In genomic region chr21:42793774-42794173, GRCh38 we compare ENCODE assay signal across 16 cellular contexts.
DNase-seq lines count a peak whose midpoint lies in the region; ATAC-seq and TF ChIP-seq lines count a peak whose summit lies in the region.
"Had no signal": no experiment of that assay in that cellular context is flagged by ENCODE, and none has a peak within 500 bp of the region (broad histone marks: within the 10 kb centered on the region; RNA-seq: fewer than 3 reads in every experiment).

No MANE protein-coding gene starts in this region.

- H3K36me3 ChIP-seq in H7 (replicated peaks; ENCODE audit: control insufficient read depth, insufficient read depth, low read length) (peaks cover 3% of the 10 kb centered on the region; the same call in 1 of the 2 replicates), endodermal cell (ENCODE audit: control insufficient read depth, insufficient read depth, low read length) (peaks cover 33% of the 10 kb centered on the region), spleen (no peaks in the 10 kb centered on the region), aorta (ENCODE audit: control insufficient read depth in 1 of 2, insufficient read depth in 2 of 2, low read length in 1 of 2) (no peaks in the 10 kb centered on the region)

- H3K4me3 ChIP-seq in H7 (ENCODE audit: insufficient read depth, low read depth, low read length) (no peak overlapping the region), endodermal cell (ENCODE audit: low read length) (no peak overlapping the region), spleen (no peak overlapping the region), aorta (ENCODE audit: low read length in 2 of 2) (no peak overlapping the region)
- H3K4me3 ChIP-seq: GM23248 had no signal

- H3K36me3 Mint-ChIP-seq in endodermal cell (ENCODE audit: low read depth) = peaks cover 30% of the 10 kb centered on the region
- H3K36me3 Mint-ChIP-seq: CD4-positive, alpha-beta memory T cell had no signal

- WGBS in endodermal cell (ENCODE audit: insufficient coverage in 1 of 2, insufficient read length in 1 of 2), 2 experiments = 65 to 72% methylated on average over 7 of the region's 7 CpGs
- 82 to 90% (median 88%) methylated on average over 7 of the region's 7 CpGs for WGBS in spleen, 5 donors
- 66 to 71% methylated on average over 7 of the region's 7 CpGs for WGBS in aorta, 2 donors

- TF ChIP-seq CTCF in endodermal cell (conservative IDR thresholded peaks at IDR 0.05) (no peak), spleen (IDR thresholded peaks at IDR 0.05 in 8 of 11, conservative IDR thresholded peaks at IDR 0.05 in 3 of 11) (no peak)

- peaks cover 4% of the 10 kb centered on the region for H3K4me1 ChIP-seq in endodermal cell (ENCODE audit: control insufficient read depth, insufficient read depth, low read length)
- peaks cover 0 to 3% (median 0%) of the 10 kb centered on the region in 6 donors for H3K4me1 ChIP-seq in spleen
- no peaks in the 10 kb centered on the region for H3K4me1 ChIP-seq in aorta (ENCODE audit: control insufficient read depth in 1 of 2, insufficient read depth in 2 of 2, low read length in 2 of 2)

- no peaks in the 10 kb centered on the region for H3K27me3 Mint-ChIP-seq in endodermal cell (ENCODE audit: insufficient read depth)

- H3K27me3 ChIP-seq in H7 (ENCODE audit: control insufficient read depth, insufficient read depth, low read length) (no peaks in the 10 kb centered on the region), endodermal cell (ENCODE audit: control insufficient read depth, insufficient read depth, low read length, poor library complexity, severe bottlenecking) (no peaks in the 10 kb centered on the region), spleen (replicated peaks in 1 of 7) (no peaks in the 10 kb centered on the region), aorta (ENCODE audit: control insufficient read depth in 1 of 2, insufficient read depth in 2 of 2, low read length in 1 of 2) (no peaks in the 10 kb centered on the region)

- no peak overlapping the region for H3K27ac ChIP-seq in endodermal cell (ENCODE audit: low read depth, low read length)
- H3K27ac ChIP-seq in spleen = no peak overlapping the region
- H3K27ac ChIP-seq in aorta (ENCODE audit: low read depth in 1 of 2, low read length in 2 of 2) = no peak overlapping the region
- H3K27ac ChIP-seq: GM23248 had no signal

- H3K27ac Mint-ChIP-seq in endodermal cell = peak overlapping the region; percentile 90

- no peak for ATAC-seq in aorta (ENCODE audit: low FRiP score)
- ATAC-seq in HG02588 (IDR thresholded peaks at IDR 0.05; ENCODE audit: unreplicated experiment) = no peak

- H3K4me3 Mint-ChIP-seq in endodermal cell = peak overlapping the region; percentile 28
- H3K4me3 Mint-ChIP-seq: CD4-positive, alpha-beta memory T cell had no signal

- TF ChIP-seq POLR2A in spleen (IDR thresholded peaks at IDR 0.05) = no peak

- intact Hi-C loops in spleen (cut with DNase I; ENCODE audit: low total_unique reads) = no loop called here
- intact Hi-C loops in aorta (cut with DNase I) = no loop called here

- H3K4me1 Mint-ChIP-seq in endodermal cell = peaks cover 42% of the 10 kb centered on the region

- peaks cover under 1% of the 10 kb centered on the region for H3K9me3 Mint-ChIP-seq in endodermal cell
- H3K9me3 Mint-ChIP-seq: CD4-positive, alpha-beta memory T cell had no signal

- no peak overlapping the region for H3K9ac ChIP-seq in endodermal cell (ENCODE audit: extremely low read depth, low read length, poor library complexity, severe bottlenecking)
- H3K9ac ChIP-seq: GM23248 had no signal

- DNase-seq in H7 (peak; percentile 28), endodermal cell (peak; percentile 70), iPS-NIHi7 (ENCODE audit: extremely low spot score) (peak; percentile 14), spleen (peak; percentile 28), aorta (no peak), MV-4-11 (lab: John Stamatoyannopoulos, UW) (no peak), cerebellar nuclear complex (lab: John Stamatoyannopoulos, UW) (no peak)
- DNase-seq: C1 segment of cervical spinal cord; Calu3; CD4-positive, alpha-beta memory T cell; COR-L47; DMS53; DMS79 treated with DMSO at 0.1 percent for 48 hours; GM23248; HCEC 1CT had no signal

- H3K9me3 ChIP-seq in endodermal cell (ENCODE audit: control insufficient read depth, low read length) = no peaks in the 10 kb centered on the region
- H3K9me3 ChIP-seq in spleen = no peaks in the 10 kb centered on the region
- peaks cover 2% of the 10 kb centered on the region for H3K9me3 ChIP-seq in aorta (ENCODE audit: control insufficient read depth, low read length)

Comparison
In these comparisons a context has a peak if more than half of its experiments do, and no peak if none do; other contexts are left out.
1. DNase-seq: peak in H7 (single experiment), endodermal cell (single experiment), iPS-NIHi7 (single experiment) and spleen (single experiment); none in aorta (0 of 2), MV-4-11 (single experiment) and cerebellar nuclear complex (0 of 2).